Comparison of ENCODE assay signal across 24 cellular contexts in genomic region chr3:7520059-7520458, GRCh38.
"Had no signal": no experiment of that assay in that cellular context is flagged by ENCODE, and none has a peak within 500 bp of the region (broad histone marks: within the 10 kb centered on the region; RNA-seq: fewer than 3 reads in every experiment).

No MANE protein-coding gene starts in this region.

- H3K4me1 ChIP-seq: lower lobe of right lung had no signal

- H3K9me3 ChIP-seq: esophagus squamous epithelium, lower lobe of right lung had no signal

- DNase-seq: activated CD4-positive, alpha-beta memory T cell treated with anti-CD3 and anti-CD28 coated beads for 36 hours; activated CD4-positive, alpha-beta T cell treated with anti-CD3 and anti-CD28 coated beads, Interleukin-2, amount 10 ng/mL, durations not matched to agents 24 days and 14 days; activated CD8-positive, alpha-beta memory T cell treated with anti-CD3 and anti-CD28 coated beads, Interleukin-2, amount 50 U/mL, for 4 hours; activated gamma-delta T cell; activated naive CD4-positive, alpha-beta T cell treated with anti-CD3 and anti-CD28 coated beads, Interleukin-2, amount 50 U/mL, for 16 hours; activated T-cell treated with anti-CD3 and anti-CD28 coated beads, Interleukin-2, amount 50 U/mL, for 1 hour; amniotic stem cell; central memory CD4-positive, alpha-beta T cell; esophagus squamous epithelium; foreskin melanocyte; kidney glomerular epithelial cell; lower lobe of right lung; mesenchymal stem cell; natural killer cell; posterior cingulate gyrus; right cardiac atrium; stimulated activated CD4-positive, alpha-beta T cell treated with anti-CD3 and anti-CD28 coated beads, Interleukin-15, amount 100 ng/mL, for 24 hours; stimulated activated CD4-positive, alpha-beta T cell treated with anti-CD3 and anti-CD28 coated beads, Interleukin-2, amount 100 ng/mL, for 24 hours; stimulated activated naive CD4-positive, alpha-beta T cell treated with Interleukin-2 at 50 U/mL for 16 hours; T-helper 9 cell had no signal

- H3K36me3 ChIP-seq: esophagus squamous epithelium, lower lobe of right lung, tibial nerve had no signal

- H3K4me3 ChIP-seq: esophagus squamous epithelium, lower lobe of right lung, tibial nerve had no signal

- H3K27me3 ChIP-seq: esophagus squamous epithelium, tibial nerve had no signal

- H3K27ac ChIP-seq: esophagus squamous epithelium, lower lobe of right lung, tibial nerve, VCaP had no signal

- ATAC-seq: activated CD4-positive, CD25-positive, alpha-beta regulatory T cell treated with anti-CD3 and anti-CD28 coated beads, Interleukin-2, amount 50 U/mL, for 24 hours; left lobe of liver; lower lobe of right lung; natural killer cell; right cardiac atrium had no signal
